Comparison of ENCODE assay signal across 18 cellular contexts in genomic region chr20:63473555-63474449, GRCh38. TPM values are rescaled to one million over a fixed set of nuclear protein-coding genes. Genes with fewer than 3 reads are reported as not detected.
DNase-seq lines count a peak whose midpoint lies in the region; ATAC-seq, FAIRE-seq and TF ChIP-seq lines count a peak whose summit lies in the region.
"Had no signal": no experiment of that assay in that cellular context is flagged by ENCODE, and none has a peak within 500 bp of the region (broad histone marks: within the 10 kb centered on the region; RNA-seq: fewer than 3 reads in every experiment).

No MANE protein-coding gene starts in this region.

- H3K27me3 ChIP-seq in GM12878 (replicated peaks in 1 of 2; ENCODE audit: control insufficient read depth in 2 of 2, insufficient read depth in 2 of 2, low read length in 1 of 2) = peaks cover 3 to 5% of the 10 kb centered on the region in 2 experiments; a peak in 2 of 4 replicates

- no peaks in the 10 kb centered on the region for H3K36me3 ChIP-seq in GM12878 (ENCODE audit: control insufficient read depth in 2 of 2, insufficient read depth in 2 of 2, low read length in 1 of 2)
- H3K36me3 ChIP-seq: adrenal gland had no signal

- peak; percentile 67 for ATAC-seq in GM12878
- ATAC-seq in stimulated activated naive CD8-positive, alpha-beta T cell treated with anti-CD3 and anti-CD28 coated beads, Interleukin-15, Interleukin-2, amounts not matched to agents 100 U/mL and 50 U/mL, for 24 hours = no peak

- no peak for TF ChIP-seq CTCF in GM12878 (IDR thresholded peaks at IDR 0.05 in 2 of 3, conservative IDR thresholded peaks at IDR 0.05 in 1 of 3; ENCODE audit: control insufficient read depth in 2 of 3, extremely low read depth in 1 of 3, insufficient read depth in 1 of 3, low read depth in 3 of 3, low read length in 3 of 3)

- H3K4me2 ChIP-seq in GM12878 (ENCODE audit: control insufficient read depth, insufficient read depth) = no peak overlapping the region

- no peak overlapping the region for H2AFZ ChIP-seq in GM12878 (ENCODE audit: control insufficient read depth, low read depth, low read length)
- H2AFZ ChIP-seq: parathyroid adenoma had no signal

- no peak overlapping the region for H3K27ac ChIP-seq in GM12878 (ENCODE audit: control insufficient read depth, insufficient read depth)
- H3K27ac ChIP-seq: adrenal gland, parathyroid adenoma, SK-N-MC had no signal

- no TSS peak for BruUV-seq in GM12878 (replicated peaks; lab: Mats Ljungman, UMichigan)

- no peaks in the 10 kb centered on the region for H3K79me2 ChIP-seq in GM12878 (ENCODE audit: control insufficient read depth, insufficient read depth, low read length)
- H3K79me2 ChIP-seq: parathyroid adenoma had no signal

- peak; percentile 10 for DNase-seq in NOMO-1 treated with DMSO at 0.1 percent for 48 hours (lab: John Stamatoyannopoulos, UW; ENCODE audit: unreplicated experiment)
- no peak for DNase-seq in NOMO-1 (lab: John Stamatoyannopoulos, UW; ENCODE audit: unreplicated experiment in 2 of 2)
- peak; percentile 32 for DNase-seq in NCI-H1105 treated with DMSO at 0.1 percent for 48 hours (lab: John Stamatoyannopoulos, UW)
- DNase-seq in GM12878 (ENCODE audit: low read depth, low spot score) = no peak
- DNase-seq in stimulated activated naive CD8-positive, alpha-beta T cell treated with anti-CD3 and anti-CD28 coated beads, Interleukin-15, Interleukin-2, amounts not matched to agents 100 U/mL and 50 U/mL, for 24 hours = peak; percentile 31
- no peak for DNase-seq in HuH-7.5 (ENCODE audit: low spot score)
- DNase-seq in MV-4-11 (lab: John Stamatoyannopoulos, UW) = no peak
- DNase-seq in NCI-H187 treated with DMSO at 0.1 percent for 48 hours (lab: John Stamatoyannopoulos, UW) = no peak
- DNase-seq: activated CD4-positive, alpha-beta T cell treated with anti-CD3 and anti-CD28 coated beads, Interleukin-2, amount 50 U/mL, for 48 hours; adrenal gland; NCI-H345; OCI-M1; small intestine; stimulated activated naive CD4-positive, alpha-beta T cell treated with Interleukin-2 at 50 U/mL for 16 hours had no signal

- 20% methylated on average over 30 of the region's 30 CpGs for whole genome bisulfite sequencing in GM12878 (ENCODE audit: insufficient coverage, insufficient replicate concordance, low lambda C conversion rate, missing lambda C conversion rate)

- no peak for TF ChIP-seq POLR2A in GM12878 (IDR thresholded peaks at IDR 0.05; ENCODE audit: low read depth, low read length)

- no peak for TF ChIP-seq RAD21 in GM12878 (IDR thresholded peaks at IDR 0.05; ENCODE audit: insufficient read depth, low read depth, low read length)

- POLR2A ChIA-PET in GM12878 (lab: Charles Lee) = no interaction called here

- CTCF ChIA-PET in GM12878 (lab: Yijun Ruan, JAX) = no interaction called here

- RAD21 ChIA-PET in GM12878 (lab: Charles Lee; ENCODE audit: unreplicated experiment) = no interaction called here

- SMC1A ChIA-PET in GM12878 (lab: Charles Lee; ENCODE audit: uncharacterized antibody, unreplicated experiment) = no interaction called here

- no peak overlapping the region for H3K4me3 ChIP-seq in GM12878
- H3K4me3 ChIP-seq: adrenal gland, SK-N-MC had no signal

- no peaks in the 10 kb centered on the region for H3K9me3 ChIP-seq in GM12878 (replicated peaks; ENCODE audit: control insufficient read depth, insufficient read depth, low read length)
- H3K9me3 ChIP-seq: adrenal gland had no signal

- in situ Hi-C loops in GM12878 (cut with MboI) = no loop called here

- H3K9ac ChIP-seq in GM12878 (ENCODE audit: control insufficient read depth, insufficient read depth, low read length) = no peak overlapping the region
- H3K9ac ChIP-seq: parathyroid adenoma had no signal

- FAIRE-seq in GM12878 (lab: Jason Lieb, UNC) = no peak
- FAIRE-seq: small intestine had no signal

- H4K20me1 ChIP-seq in GM12878 (ENCODE audit: control insufficient read depth, insufficient read depth) = no peaks in the 10 kb centered on the region

- no peaks in the 10 kb centered on the region for H3K4me1 ChIP-seq in GM12878 (ENCODE audit: control insufficient read depth, insufficient read depth, low read length)
- H3K4me1 ChIP-seq: adrenal gland, parathyroid adenoma had no signal

- intact Hi-C loops in GM12878 (cut with micrococcal nuclease; ENCODE audit: unreplicated experiment) = no loop called here

- no peak for TF ChIP-seq EP300 in GM12878 (IDR thresholded peaks at IDR 0.05; ENCODE audit: borderline replicate concordance in 1 of 2, control insufficient read depth in 1 of 2, low read depth in 2 of 2, low read length in 2 of 2)

TF ChIP-seq in GM12878, 131 proteins besides CTCF, POLR2A, EP300 and RAD21 (continues in another document):
- no peak for TF ChIP-seq KAT2A (conservative IDR thresholded peaks at IDR 0.05; ENCODE audit: control insufficient read depth, low read depth, low read length)
- no peak for TF ChIP-seq PBX3 (IDR thresholded peaks at IDR 0.05; ENCODE audit: insufficient replicate concordance, low read depth, low read length)
- no peak for TF ChIP-seq ZSCAN29 (IDR thresholded peaks at IDR 0.05)
- no peak for TF ChIP-seq BMI1 (IDR thresholded peaks at IDR 0.05; ENCODE audit: borderline replicate concordance)
- no peak for TF ChIP-seq POU2F2 (IDR thresholded peaks at IDR 0.05; ENCODE audit: borderline replicate concordance, low read depth, low read length)
- no peak for TF ChIP-seq RELA (IDR thresholded peaks at IDR 0.05; ENCODE audit: borderline replicate concordance, partially characterized antibody)
- TF ChIP-seq TCF3 (IDR thresholded peaks at IDR 0.05; ENCODE audit: borderline replicate concordance, insufficient read depth, low read depth, low read length) = no peak

RNA-seq across cellular contexts. Expression of gene KCNQ2, which starts 1.3 kb away (rescaled TPM):
- total RNA-seq in GM12878 (2013; cell fraction: nucleolus; rRNA removed) = 0.38 TPM in 1 of 2 replicates, not detected in the other
- not detected in 2 replicates for total RNA-seq in GM12878 (2014; rRNA removed)
- total RNA-seq in GM12878 (2014; rRNA removed; fragmentation: Illumina TruSeq; extraction: Trizol) = not detected in 2 replicates
- total RNA-seq in GM12878 (2021) = 0.49 TPM in 1 of 2 replicates, not detected in the other
- not detected for polyA plus RNA-seq in GM12878 (2011; ENCODE audit: low read depth)
- 0.26 TPM in 1 of 2 replicates, not detected in the other for polyA plus RNA-seq in GM12878 (2011; rRNA removed)
- 0.67 and 0.79 TPM in 2 replicates for polyA plus RNA-seq in GM12878 (2011; cell fraction: cytosol; rRNA removed)
- 0.34 and 1.1 TPM in 2 replicates for polyA plus RNA-seq in GM12878 (2011; cell fraction: nucleus; rRNA removed)
- polyA plus RNA-seq in GM12878 (2012) = 0.35 and 0.45 TPM in 2 replicates
- polyA plus RNA-seq in GM12878 (2014; fragmentation: Illumina TruSeq; extraction: Trizol) = not detected in 2 replicates
- polyA plus RNA-seq in GM12878 (2014; fragmentation: Nextera tagmentation; extraction: Ambion mirVana) = not detected
- polyA plus RNA-seq in GM12878 (2014; rRNA removed) = 0.05 and 0.06 TPM in 2 replicates
- polyA plus RNA-seq in GM12878 (2016; fragmentation: Nextera tagmentation; extraction: Ambion mirVana) = not detected
- polyA minus RNA-seq in GM12878 (2011; rRNA and poly(A)+ RNA removed) = 0.36 TPM in 1 of 2 replicates, not detected in the other
- polyA minus RNA-seq in GM12878 (2011; cell fraction: cytosol; rRNA and poly(A)+ RNA removed) = not detected in 2 replicates
- polyA minus RNA-seq in GM12878 (2011; cell fraction: nucleus; rRNA and poly(A)+ RNA removed) = not detected in 2 replicates
- total RNA-seq: activated T-helper 1 cell treated with anti-CD3 and anti-CD28 coated beads, Interleukin-12 subunit alpha, Interleukin-12 subunit beta, Interleukin-2, Interleukin-4 antibody, amounts not matched to agents 30 ng/mL and 10 ng/mL and 1 ng/mL, durations not matched to agents 14 hours and 24 hours and 36 hours; ureter had no signal

RNA-seq across cellular contexts. Expression of gene EEF1A2, which starts 25.1 kb away (rescaled TPM):
- not detected in 2 replicates for total RNA-seq in GM12878 (2013; cell fraction: nucleolus; rRNA removed)
- not detected in 2 replicates for total RNA-seq in GM12878 (2014; rRNA removed)
- total RNA-seq in GM12878 (2014; rRNA removed; fragmentation: Illumina TruSeq; extraction: Trizol) = not detected in 2 replicates
- 0.56 and 0.74 TPM in 2 replicates for total RNA-seq in GM12878 (2021)
- polyA plus RNA-seq in GM12878 (2011; ENCODE audit: low read depth) = not detected
- polyA plus RNA-seq in GM12878 (2011; rRNA removed) = not detected in 2 replicates
- 0.04 TPM in 1 of 2 replicates, not detected in the other for polyA plus RNA-seq in GM12878 (2011; cell fraction: cytosol; rRNA removed)
- polyA plus RNA-seq in GM12878 (2011; cell fraction: nucleus; rRNA removed) = 0.13 TPM in 1 of 2 replicates, not detected in the other
- polyA plus RNA-seq in GM12878 (2012) = 0.50 and 0.77 TPM in 2 replicates
- polyA plus RNA-seq in GM12878 (2014; fragmentation: Illumina TruSeq; extraction: Trizol) = not detected in 2 replicates
- polyA plus RNA-seq in GM12878 (2014; fragmentation: Nextera tagmentation; extraction: Ambion mirVana) = not detected
- not detected in 2 replicates for polyA plus RNA-seq in GM12878 (2014; rRNA removed)
- polyA plus RNA-seq in GM12878 (2016; fragmentation: Nextera tagmentation; extraction: Ambion mirVana) = not detected
- not detected in 2 replicates for polyA minus RNA-seq in GM12878 (2011; rRNA and poly(A)+ RNA removed)
- polyA minus RNA-seq in GM12878 (2011; cell fraction: cytosol; rRNA and poly(A)+ RNA removed) = not detected in 2 replicates
- not detected in 2 replicates for polyA minus RNA-seq in GM12878 (2011; cell fraction: nucleus; rRNA and poly(A)+ RNA removed)

RNA-seq across cellular contexts. Expression of gene PPDPF, which starts 46.8 kb away (rescaled TPM):
- total RNA-seq in GM12878 (2013; cell fraction: nucleolus; rRNA removed) = 19.4 and 22.6 TPM in 2 replicates
- total RNA-seq in GM12878 (2014; rRNA removed) = 36.8 and 47.6 TPM in 2 replicates
- 3.2 and 5.1 TPM in 2 replicates for total RNA-seq in GM12878 (2014; rRNA removed; fragmentation: Illumina TruSeq; extraction: Trizol)
- total RNA-seq in GM12878 (2021) = 154 TPM in 2 replicates
- polyA plus RNA-seq in GM12878 (2011; ENCODE audit: low read depth) = 9.0 TPM
- 0.72 and 1.5 TPM in 2 replicates for polyA plus RNA-seq in GM12878 (2011; rRNA removed)
- 6.2 and 8.5 TPM in 2 replicates for polyA plus RNA-seq in GM12878 (2011; cell fraction: cytosol; rRNA removed)
- 12.2 and 16.6 TPM in 2 replicates for polyA plus RNA-seq in GM12878 (2011; cell fraction: nucleus; rRNA removed)
- 103 and 151 TPM in 2 replicates for polyA plus RNA-seq in GM12878 (2012)
- polyA plus RNA-seq in GM12878 (2014; fragmentation: Illumina TruSeq; extraction: Trizol) = 5.2 TPM in 1 of 2 replicates, not detected in the other
- 1 to 10 TPM in 1 of 2 experiments, under 1 TPM in 1; 0.32 to 2.8 TPM for polyA plus RNA-seq in GM12878 (2014; fragmentation: Nextera tagmentation; extraction: Ambion mirVana)
- polyA plus RNA-seq in GM12878 (2014; rRNA removed) = 77.6 and 87.7 TPM in 2 replicates
- polyA plus RNA-seq in GM12878 (2016; fragmentation: Nextera tagmentation; extraction: Ambion mirVana) = 10 to 100 TPM; 40.3 to 42.9 TPM
- polyA minus RNA-seq in GM12878 (2011; rRNA and poly(A)+ RNA removed) = 0.95 and 4.6 TPM in 2 replicates
- polyA minus RNA-seq in GM12878 (2011; cell fraction: cytosol; rRNA and poly(A)+ RNA removed) = 33.7 and 62.3 TPM in 2 replicates
- polyA minus RNA-seq in GM12878 (2011; cell fraction: nucleus; rRNA and poly(A)+ RNA removed) = 11.4 and 14.4 TPM in 2 replicates

Comparison
In these comparisons a context has a peak if more than half of its experiments do, and no peak if none do; other contexts are left out.
1. DNase-seq: peak in NOMO-1 treated with DMSO at 0.1 percent for 48 hours (single experiment), NCI-H1105 treated with DMSO at 0.1 percent for 48 hours (single experiment) and stimulated activated naive CD8-positive, alpha-beta T cell treated with anti-CD3 and anti-CD28 coated beads, Interleukin-15, Interleukin-2, amounts not matched to agents 100 U/mL and 50 U/mL, for 24 hours (single experiment); none in NOMO-1 (0 of 2), GM12878 (single experiment), HuH-7.5 (single experiment), MV-4-11 (single experiment) and NCI-H187 treated with DMSO at 0.1 percent for 48 hours (single experiment).